18 cellular contexts compared by ENCODE assay signal in genomic region chr4:65538571-65538970, GRCh38.
DNase-seq lines count a peak whose midpoint lies in the region; ATAC-seq, FAIRE-seq and TF ChIP-seq lines count a peak whose summit lies in the region.
"Had no signal": no experiment of that assay in that cellular context is flagged by ENCODE, and none has a peak within 500 bp of the region (broad histone marks: within the 10 kb centered on the region; RNA-seq: fewer than 3 reads in every experiment).

No MANE protein-coding gene starts in this region.

- no peak for ATAC-seq in GM19328 (IDR thresholded peaks at IDR 0.05; ENCODE audit: unreplicated experiment)
- ATAC-seq: right cardiac atrium had no signal

- no peaks in the 10 kb centered on the region for H3F3A ChIP-seq in SK-N-SH (replicated peaks; ENCODE audit: insufficient read depth)

- H3K4me2 ChIP-seq in mesenchymal stem cell (ENCODE audit: low read length, poor library complexity, severe bottlenecking) (no peak overlapping the region), SK-N-SH (no peak overlapping the region)

- 62% methylated on average over 2 of the region's 3 CpGs for WGBS in mesenchymal stem cell
- 21% methylated on average over 3 of the region's 3 CpGs for WGBS in SK-N-SH (ENCODE audit: low lambda C conversion rate)

- H2BK12ac ChIP-seq in mesenchymal stem cell (ENCODE audit: low read length in 2 of 2), result no peak overlapping the region

- no peaks in the 10 kb centered on the region for H3K9me2 ChIP-seq in SK-N-SH

- no peak overlapping the region for H3K14ac ChIP-seq in mesenchymal stem cell (ENCODE audit: low read length in 2 of 2)

- no peak overlapping the region for H3K23ac ChIP-seq in mesenchymal stem cell (ENCODE audit: low read length in 2 of 2)

- no peak overlapping the region for H3K4ac ChIP-seq in mesenchymal stem cell (ENCODE audit: low read depth in 1 of 2, low read length in 2 of 2)

- H2AK5ac ChIP-seq in mesenchymal stem cell (ENCODE audit: low read length, severe bottlenecking), result no peak overlapping the region

- no peaks in the 10 kb centered on the region for H3K79me2 ChIP-seq in SK-N-SH (ENCODE audit: insufficient read depth)

- no peak overlapping the region for H4K8ac ChIP-seq in mesenchymal stem cell (ENCODE audit: low read length)

- no peak overlapping the region for H3K4me3 ChIP-seq in bronchial epithelial cell (ENCODE audit: low read depth, low read length)
- no peak overlapping the region for H3K4me3 ChIP-seq in mesenchymal stem cell (ENCODE audit: insufficient read depth in 1 of 2, low read depth in 1 of 2, low read length in 2 of 2)
- H3K4me3 ChIP-seq in SK-N-SH (ENCODE audit: low read depth in 2 of 2, low read length in 1 of 2), result no peak overlapping the region
- H3K4me3 ChIP-seq: esophagus muscularis mucosa, uterus had no signal

- no peak overlapping the region for H4K91ac ChIP-seq in mesenchymal stem cell (ENCODE audit: low read length)

- H2BK15ac ChIP-seq in mesenchymal stem cell (ENCODE audit: low read depth, poor library complexity, severe bottlenecking), result no peak overlapping the region

- no peak overlapping the region for H2BK120ac ChIP-seq in mesenchymal stem cell (ENCODE audit: low read depth, low read length)

- peak; percentile 6 for DNase-seq in Daoy (ENCODE audit: low read depth)
- peak; percentile 69 for DNase-seq in NCI-H460 (ENCODE audit: extremely low read depth, low read depth)
- DNase-seq in bronchial epithelial cell (ENCODE audit: low read depth), result peak; percentile 13
- DNase-seq in mesenchymal stem cell, result peak; percentile 47
- no peak for DNase-seq in SK-N-SH
- DNase-seq in DMS153 (lab: John Stamatoyannopoulos, UW), result no peak
- no peak for DNase-seq in NCI-H345 (lab: John Stamatoyannopoulos, UW)
- DNase-seq: activated CD4-positive, alpha-beta memory T cell treated with anti-CD3 and anti-CD28 coated beads for 36 hours; activated naive CD4-positive, alpha-beta T cell treated with anti-CD3 and anti-CD28 coated beads for 36 hours; activated T-cell treated with anti-CD3 and anti-CD28 coated beads, Interleukin-2, amount 50 U/mL, for 1 hour; NCI-H2107; right cardiac atrium; stimulated activated CD4-positive, alpha-beta T cell treated with anti-CD3 and anti-CD28 coated beads, Interleukin-2, amount 100 ng/mL, for 48 hours; substantia nigra; uterus; WERI-Rb-1 had no signal

- no peak for TF ChIP-seq RAD21 in SK-N-SH (IDR thresholded peaks at IDR 0.05; ENCODE audit: low read length)

- H3K9ac ChIP-seq in mesenchymal stem cell (ENCODE audit: low read length) (no peak overlapping the region), SK-N-SH (no peak overlapping the region)

- POLR2A ChIA-PET in SK-N-SH (lab: Yijun Ruan, JAX), result no interaction called here

- CTCF ChIA-PET in SK-N-SH (lab: Yijun Ruan, JAX), result no interaction called here

- no peak overlapping the region for H2BK5ac ChIP-seq in mesenchymal stem cell (ENCODE audit: low read depth, low read length, poor library complexity, severe bottlenecking)

- TF ChIP-seq CTCF in bronchial epithelial cell (IDR thresholded peaks at IDR 0.05; ENCODE audit: insufficient read depth, low read length, severe bottlenecking) (no peak), SK-N-SH (IDR thresholded peaks at IDR 0.05) (no peak)

- no peaks in the 10 kb centered on the region for H3K36me3 ChIP-seq in bronchial epithelial cell (ENCODE audit: control insufficient read depth, insufficient read depth, low read length)
- no peaks in the 10 kb centered on the region for H3K36me3 ChIP-seq in mesenchymal stem cell (ENCODE audit: control insufficient read depth in 1 of 2, insufficient read depth in 2 of 2, low read depth in 1 of 2, low read length in 2 of 2)
- no peaks in the 10 kb centered on the region for H3K36me3 ChIP-seq in SK-N-SH (replicated peaks in 1 of 2; ENCODE audit: control insufficient read depth in 1 of 2, insufficient read depth in 2 of 2, low read length in 1 of 2)
- H3K36me3 ChIP-seq: esophagus muscularis mucosa, uterus, WERI-Rb-1 had no signal

- H3K4me1 ChIP-seq in mesenchymal stem cell (ENCODE audit: control insufficient read depth, insufficient read depth, low read depth, low read length), result no peaks in the 10 kb centered on the region
- H3K4me1 ChIP-seq in SK-N-SH (ENCODE audit: control insufficient read depth in 1 of 2, insufficient read depth in 2 of 2, low read depth in 1 of 2, low read length in 1 of 2), result no peaks in the 10 kb centered on the region
- H3K4me1 ChIP-seq: esophagus muscularis mucosa, uterus had no signal

- H3K27ac ChIP-seq in mesenchymal stem cell (ENCODE audit: low read length, poor library complexity, severe bottlenecking) (no peak overlapping the region), SK-N-SH (ENCODE audit: low read depth in 2 of 2, low read length in 1 of 2) (no peak overlapping the region)
- H3K27ac ChIP-seq: esophagus muscularis mucosa, uterus, WERI-Rb-1 had no signal

- H3K9me3 ChIP-seq in mesenchymal stem cell (ENCODE audit: control insufficient read depth, low read length) (peaks cover 2% of the 10 kb centered on the region), SK-N-SH (no peaks in the 10 kb centered on the region)
- H3K9me3 ChIP-seq: esophagus muscularis mucosa, uterus had no signal

- no peaks in the 10 kb centered on the region for H3K79me1 ChIP-seq in mesenchymal stem cell (replicated peaks; ENCODE audit: low read length, poor library complexity, severe bottlenecking)

- H2AFZ ChIP-seq in mesenchymal stem cell (ENCODE audit: low read depth, low read length) (no peak overlapping the region), SK-N-SH (ENCODE audit: low read depth) (no peak overlapping the region)

- TF ChIP-seq EP300 in SK-N-SH (IDR thresholded peaks at IDR 0.05; ENCODE audit: borderline replicate concordance in 1 of 2, low read depth in 1 of 2, low read length in 1 of 2), result no peak

- H3K18ac ChIP-seq in mesenchymal stem cell (ENCODE audit: low read depth in 1 of 2, low read length in 2 of 2), result no peak overlapping the region

- no peaks in the 10 kb centered on the region for H4K20me1 ChIP-seq in SK-N-SH (ENCODE audit: insufficient read depth)

- H3K27me3 ChIP-seq in bronchial epithelial cell (ENCODE audit: control insufficient read depth, insufficient read depth, low read length), result no peaks in the 10 kb centered on the region
- H3K27me3 ChIP-seq in mesenchymal stem cell (ENCODE audit: control insufficient read depth in 1 of 2, insufficient read depth in 1 of 2, low read length in 2 of 2), result no peaks in the 10 kb centered on the region
- no peaks in the 10 kb centered on the region for H3K27me3 ChIP-seq in SK-N-SH (ENCODE audit: insufficient read depth)
- H3K27me3 ChIP-seq: esophagus muscularis mucosa, uterus had no signal

- no peak for FAIRE-seq in bronchial epithelial cell (lab: Jason Lieb, UNC)

TF ChIP-seq in SK-N-SH, 30 proteins besides CTCF, POLR2A, EP300 and RAD21 (continues in another document):
- no peak for TF ChIP-seq POLR2AphosphoS5 (IDR thresholded peaks at IDR 0.05; ENCODE audit: low read depth, low read length)
- TF ChIP-seq USF2 (IDR thresholded peaks at IDR 0.05; ENCODE audit: borderline replicate concordance, low read depth, low read length), result no peak
- no peak for TF ChIP-seq PBX3 (IDR thresholded peaks at IDR 0.05)
- TF ChIP-seq JUND (IDR thresholded peaks at IDR 0.05), result no peak
- TF ChIP-seq TCF12 (IDR thresholded peaks at IDR 0.05), result no peak
- no peak for TF ChIP-seq GATA2 (CRISPR knock-in tag; IDR thresholded peaks at IDR 0.05)
- no peak for TF ChIP-seq RCOR1 (IDR thresholded peaks at IDR 0.05; ENCODE audit: low read length)
- no peak for TF ChIP-seq ZBTB33 (IDR thresholded peaks at IDR 0.05; ENCODE audit: borderline replicate concordance, low read depth)

Comparison
In these comparisons a context has a peak if more than half of its experiments do, and no peak if none do; other contexts are left out.
1. DNase-seq: peak in Daoy (single experiment), NCI-H460 (single experiment), bronchial epithelial cell (single experiment) and mesenchymal stem cell (single experiment); none in SK-N-SH (single experiment), DMS153 (single experiment) and NCI-H345 (single experiment).